18 cellular contexts compared by ENCODE assay signal in the genomic region with DNA sequence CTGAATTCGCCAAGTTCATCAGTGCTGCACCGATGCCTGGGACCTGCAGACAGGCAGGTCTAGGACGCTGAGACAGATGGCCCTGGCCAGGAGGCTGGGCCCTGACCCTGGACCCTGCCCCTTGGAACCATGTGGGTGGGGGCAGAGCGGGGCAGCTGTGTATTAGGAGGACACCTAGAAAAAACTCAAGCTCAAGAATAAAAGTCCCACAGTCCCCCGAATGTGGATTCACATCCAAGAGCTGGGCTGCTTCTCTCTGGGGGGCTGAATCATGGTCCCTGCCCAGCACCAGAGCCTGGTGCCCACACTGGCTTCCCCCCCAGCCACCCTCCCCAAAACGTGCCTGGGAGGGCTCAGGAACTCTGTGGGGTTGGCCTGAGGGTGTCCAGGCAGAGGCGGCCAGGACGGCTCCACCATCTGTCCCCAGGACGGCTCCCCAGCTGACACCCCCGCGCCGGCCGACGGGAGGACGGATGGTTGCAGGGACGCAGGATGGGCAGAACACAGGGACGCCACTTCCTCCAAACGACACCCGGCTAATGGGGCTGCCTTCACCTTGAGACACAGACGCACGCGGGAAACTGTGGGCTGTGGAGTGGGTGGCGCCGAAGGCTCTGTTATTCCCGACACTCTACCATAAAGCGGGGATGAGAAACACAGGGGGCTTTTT. TPM values are rescaled to one million over a fixed set of nuclear protein-coding genes. Genes with fewer than 3 reads are reported as not detected.
DNase-seq lines count a peak whose midpoint lies in the region; ATAC-seq and TF ChIP-seq lines count a peak whose summit lies in the region.
"Had no signal": no experiment of that assay in that cellular context is flagged by ENCODE, and none has a peak within 500 bp of the region (broad histone marks: within the 10 kb centered on the region; RNA-seq: fewer than 3 reads in every experiment).

No MANE protein-coding gene starts in this region.

- H2AK5ac ChIP-seq in neuronal stem cell (ENCODE audit: low read depth, low read length) = peak overlapping the region; percentile 90

- peaks cover 11% of the 10 kb centered on the region for H3K4me1 Mint-ChIP-seq in activated CD4-positive, alpha-beta T cell treated with anti-CD3 and anti-CD28 coated beads for 36 hours
- peaks cover 13% of the 10 kb centered on the region for H3K4me1 Mint-ChIP-seq in CD4-positive, alpha-beta T cell (ENCODE audit: low read depth)
- H3K4me1 Mint-ChIP-seq in endothelial cell (ENCODE audit: unreplicated experiment) = peaks cover 6% of the 10 kb centered on the region

- no peak overlapping the region for H3K4me3 Mint-ChIP-seq in activated CD4-positive, alpha-beta T cell treated with anti-CD3 and anti-CD28 coated beads for 36 hours
- H3K4me3 Mint-ChIP-seq in CD4-positive, alpha-beta T cell = peak overlapping the region; percentile 54
- no peak overlapping the region for H3K4me3 Mint-ChIP-seq in endothelial cell (ENCODE audit: unreplicated experiment)

- H3K4me1 ChIP-seq in neuronal stem cell (ENCODE audit: control insufficient read depth in 2 of 2, insufficient read depth in 1 of 2, low read depth in 1 of 2, low read length in 2 of 2) (peaks cover 4 to 27% of the 10 kb centered on the region in 2 donors), body of pancreas (peaks cover 7% of the 10 kb centered on the region)

- no peak overlapping the region for H4K91ac ChIP-seq in neuronal stem cell (ENCODE audit: low read depth, low read length, poor library complexity)

- peak overlapping the region; percentile 55 for H3K27ac ChIP-seq in CD4-positive, alpha-beta T cell (ENCODE audit: low read depth, low read length)
- H3K27ac ChIP-seq in neuronal stem cell (replicated peaks; ENCODE audit: low read length) (no peak overlapping the region), body of pancreas (peak overlapping the region in 1 of 4 donors; percentile 47)
- H3K27ac ChIP-seq: 22Rv1, HL-60, SJCRH30 had no signal

- H3K27ac Mint-ChIP-seq in activated CD4-positive, alpha-beta T cell treated with anti-CD3 and anti-CD28 coated beads for 36 hours = peak overlapping the region; percentile 74
- peak overlapping the region; percentile 96 for H3K27ac Mint-ChIP-seq in CD4-positive, alpha-beta T cell
- peak overlapping the region; percentile 86 for H3K27ac Mint-ChIP-seq in endothelial cell (ENCODE audit: unreplicated experiment)

- H3K27me3 ChIP-seq in CD4-positive, alpha-beta T cell (ENCODE audit: control insufficient read depth, insufficient read depth, low read length) = no peaks in the 10 kb centered on the region
- H3K27me3 ChIP-seq in neuronal stem cell (ENCODE audit: control insufficient read depth in 3 of 3, insufficient read depth in 3 of 3, low read depth in 1 of 3, low read length in 3 of 3) (no peaks in the 10 kb centered on the region), body of pancreas (no peaks in the 10 kb centered on the region)
- H3K27me3 ChIP-seq: adrenal gland had no signal

- H2BK120ac ChIP-seq in neuronal stem cell (ENCODE audit: low read depth, low read length) = no peak overlapping the region

- no peak for ATAC-seq in activated CD4-positive, alpha-beta T cell treated with anti-CD3 and anti-CD28 coated beads for 36 hours
- peak; percentile 11 for ATAC-seq in CD4-positive, alpha-beta T cell (ENCODE audit: poor library complexity)
- no peak for ATAC-seq in body of pancreas

- peak overlapping the region; percentile 84 for H3K14ac ChIP-seq in neuronal stem cell (ENCODE audit: low read length)

- no peak for TF ChIP-seq POLR2A in body of pancreas (IDR thresholded peaks at IDR 0.05)

- peak overlapping the region; percentile 24 for H3K9ac ChIP-seq in neuronal stem cell (ENCODE audit: low read depth, low read length, poor library complexity)

- H3K4ac ChIP-seq in neuronal stem cell (ENCODE audit: low read length) = no peak overlapping the region

- H3K4me3 ChIP-seq in neuronal stem cell (ENCODE audit: low read length in 2 of 2) = no peak overlapping the region
- no peak overlapping the region for H3K4me3 ChIP-seq in body of pancreas
- H3K4me3 ChIP-seq: adrenal gland, SJCRH30 had no signal

- intact Hi-C loops in activated CD4-positive, alpha-beta T cell treated with anti-CD3 and anti-CD28 coated beads for 36 hours (cut with DNase I, micrococcal nuclease) = loop anchor here in 1 of 2 experiments (5.0 kb wide), 1 partner anchor 36 kb away; no protein-coding TSS in a partner anchor
- intact Hi-C loops in CD4-positive, alpha-beta T cell (cut with DNase I, micrococcal nuclease) = no loop called here
- intact Hi-C loops in body of pancreas (cut with DNase I) = no loop called here

- peak overlapping the region; percentile 17 for H3K23ac ChIP-seq in neuronal stem cell (ENCODE audit: low read depth, low read length, poor library complexity)

- peak overlapping the region; percentile 5 for H2BK5ac ChIP-seq in neuronal stem cell (ENCODE audit: low read length)

- no peaks in the 10 kb centered on the region for H3K9me3 ChIP-seq in CD4-positive, alpha-beta T cell (ENCODE audit: control insufficient read depth, low read length)
- peaks cover 0 to 2% of the 10 kb centered on the region in 2 donors for H3K9me3 ChIP-seq in neuronal stem cell (replicated peaks in 1 of 2; ENCODE audit: control insufficient read depth in 2 of 2, insufficient read depth in 1 of 2, low read depth in 1 of 2, low read length in 2 of 2)
- H3K9me3 ChIP-seq in body of pancreas = no peaks in the 10 kb centered on the region
- H3K9me3 ChIP-seq: adrenal gland, SJCRH30 had no signal

- H3K36me3 Mint-ChIP-seq in activated CD4-positive, alpha-beta T cell treated with anti-CD3 and anti-CD28 coated beads for 36 hours (ENCODE audit: low read depth) = no peaks in the 10 kb centered on the region
- no peaks in the 10 kb centered on the region for H3K36me3 Mint-ChIP-seq in CD4-positive, alpha-beta T cell (ENCODE audit: low read depth)
- H3K36me3 Mint-ChIP-seq in endothelial cell (ENCODE audit: low read depth, unreplicated experiment) = peaks cover 4% of the 10 kb centered on the region
- H3K36me3 Mint-ChIP-seq: naive B cell had no signal

- POLR2A ChIA-PET in activated CD4-positive, alpha-beta T cell treated with anti-CD3 and anti-CD28 coated beads for 36 hours (lab: Charles Lee) = interaction anchor here (1.1 kb wide), 1 partner anchor 14 kb away, joined by 3 read pairs; no protein-coding TSS in a partner anchor
- POLR2A ChIA-PET in CD4-positive, alpha-beta T cell (lab: Charles Lee) = interaction anchor here (0.5 to 1.8 kb wide), 12 partner anchors 18 to 241 kb away, joined by 3 to 18 read pairs (median 4); partner anchors contain the start of genes EXD3, NOXA1, NRARP and RNF208

- TF ChIP-seq CTCF in CD4-positive, alpha-beta T cell (IDR thresholded peaks at IDR 0.05) = no peak
- TF ChIP-seq CTCF in endothelial cell (IDR thresholded peaks at IDR 0.05; ENCODE audit: unreplicated experiment) (no peak), body of pancreas (IDR thresholded peaks at IDR 0.05) (no peak)

- no peaks in the 10 kb centered on the region for H3K27me3 Mint-ChIP-seq in activated CD4-positive, alpha-beta T cell treated with anti-CD3 and anti-CD28 coated beads for 36 hours
- no peaks in the 10 kb centered on the region for H3K27me3 Mint-ChIP-seq in CD4-positive, alpha-beta T cell
- H3K27me3 Mint-ChIP-seq in endothelial cell (ENCODE audit: unreplicated experiment) = peaks cover 8% of the 10 kb centered on the region
- H3K27me3 Mint-ChIP-seq: naive B cell had no signal

- H4K8ac ChIP-seq in neuronal stem cell (ENCODE audit: low read depth, low read length) = no peak overlapping the region

- H2AFZ ChIP-seq in neuronal stem cell (ENCODE audit: low read length) = no peak overlapping the region

- no peak overlapping the region for H2BK12ac ChIP-seq in neuronal stem cell (ENCODE audit: low read length)

- no peaks in the 10 kb centered on the region for H3K9me3 Mint-ChIP-seq in activated CD4-positive, alpha-beta T cell treated with anti-CD3 and anti-CD28 coated beads for 36 hours (ENCODE audit: low read depth)
- no peaks in the 10 kb centered on the region for H3K9me3 Mint-ChIP-seq in CD4-positive, alpha-beta T cell
- no peaks in the 10 kb centered on the region for H3K9me3 Mint-ChIP-seq in endothelial cell (ENCODE audit: unreplicated experiment)
- H3K9me3 Mint-ChIP-seq: naive B cell had no signal

- no peak overlapping the region for H3K4me2 ChIP-seq in neuronal stem cell (ENCODE audit: insufficient read depth, low read length, poor library complexity, severe bottlenecking)

- no CpG with 5 or more reads among the region's 26 CpGs for WGBS in neuronal stem cell (ENCODE audit: extremely low coverage in 2 of 2, insufficient read length in 2 of 2, insufficient replicate concordance in 1 of 2), 2 donors
- 76 to 81% methylated on average over 4 to 25 of the region's 26 CpGs for WGBS in body of pancreas, 2 donors

- peaks cover 12% of the 10 kb centered on the region for H3K79me1 ChIP-seq in neuronal stem cell (ENCODE audit: low read depth, low read length)

- H3K36me3 ChIP-seq in neuronal stem cell (replicated peaks in 1 of 2; ENCODE audit: control insufficient read depth in 2 of 2, insufficient read depth in 2 of 2, low read length in 2 of 2) = peaks cover 2 to 6% of the 10 kb centered on the region in 2 donors
- H3K36me3 ChIP-seq in body of pancreas (replicated peaks in 1 of 2; ENCODE audit: insufficient read depth in 1 of 2, low read depth in 2 of 2) = no peaks in the 10 kb centered on the region
- H3K36me3 ChIP-seq: adrenal gland, SJCRH30 had no signal

- CTCF ChIA-PET in activated CD4-positive, alpha-beta T cell treated with anti-CD3 and anti-CD28 coated beads for 36 hours (lab: Charles Lee) = interaction anchor here (1.2 kb wide), 1 partner anchor 10 kb away, joined by 6 read pairs; no protein-coding TSS in a partner anchor
- CTCF ChIA-PET in CD4-positive, alpha-beta T cell (lab: Charles Lee) = no interaction called here

- no peak overlapping the region for H3K18ac ChIP-seq in neuronal stem cell (ENCODE audit: low read length)

- no peak for DNase-seq in activated CD4-positive, alpha-beta T cell treated with anti-CD3 and anti-CD28 coated beads for 36 hours
- no peak for DNase-seq in activated CD4-positive, alpha-beta T cell treated with anti-CD3 and anti-CD28 coated beads for 1 hour
- no peak for DNase-seq in CD4-positive, alpha-beta T cell
- no peak for DNase-seq in endothelial cell (ENCODE audit: low spot score)
- DNase-seq in neuronal stem cell (ENCODE audit: low spot score) = no peak
- DNase-seq in anterior cingulate cortex (lab: John Stamatoyannopoulos, UW) = no peak
- DNase-seq in body of pancreas = no peak
- no peak for DNase-seq in NCI-H187 treated with DMSO at 0.1 percent for 48 hours (lab: John Stamatoyannopoulos, UW)
- DNase-seq: adrenal gland, caudate nucleus, naive B cell, SJCRH30, trophoblast cell had no signal

- H2BK15ac ChIP-seq in neuronal stem cell (ENCODE audit: low read length) = no peak overlapping the region

RNA-seq across cellular contexts. Expression of gene EXD3, which starts 34.9 kb away (rescaled TPM):
- total RNA-seq in activated CD4-positive, alpha-beta T cell treated with anti-CD3 and anti-CD28 coated beads for 36 hours = 1 to 10 TPM; 6.7 to 7.1 TPM
- total RNA-seq in CD4-positive, alpha-beta T cell = 10 to 100 TPM; 14.9 to 16.9 TPM
- total RNA-seq in endothelial cell (ENCODE audit: unreplicated experiment) (19.9 TPM), body of pancreas (10 to 100 TPM; 23.3 to 34.9 TPM)
- polyA plus RNA-seq in neuronal stem cell (2013, experiment 1 of 2) = 21.1 TPM
- 19.9 TPM for polyA plus RNA-seq in neuronal stem cell (2013, experiment 2 of 2)

RNA-seq across cellular contexts. Expression of gene NOXA1, which starts 35.2 kb away (rescaled TPM):
- 1 to 10 TPM in 1 of 2 experiments, under 1 TPM in 1; 0.97 to 1.7 TPM for total RNA-seq in activated CD4-positive, alpha-beta T cell treated with anti-CD3 and anti-CD28 coated beads for 36 hours
- 1 to 10 TPM; 6.7 to 7.7 TPM for total RNA-seq in CD4-positive, alpha-beta T cell
- total RNA-seq in endothelial cell (ENCODE audit: unreplicated experiment) (0.36 TPM), body of pancreas (10 to 100 TPM in 1 of 2 donors, 1 to 10 TPM in 1; 7.3 to 12.9 TPM)
- polyA plus RNA-seq in neuronal stem cell (2013, experiment 1 of 2) = 0.61 TPM
- 0.64 TPM for polyA plus RNA-seq in neuronal stem cell (2013, experiment 2 of 2)
- total RNA-seq: SJCRH30 had no signal

RNA-seq across cellular contexts. Expression of gene ENTPD8, which starts 53.1 kb away (rescaled TPM):
- total RNA-seq in activated CD4-positive, alpha-beta T cell treated with anti-CD3 and anti-CD28 coated beads for 36 hours = not detected
- not detected for total RNA-seq in CD4-positive, alpha-beta T cell
- total RNA-seq in endothelial cell (ENCODE audit: unreplicated experiment) (0.21 TPM), body of pancreas (1 to 10 TPM; 2.0 to 2.3 TPM)
- polyA plus RNA-seq in neuronal stem cell (2013, experiment 1 of 2) = 0.03 TPM
- polyA plus RNA-seq in neuronal stem cell (2013, experiment 2 of 2) = 0.04 TPM
- total RNA-seq: NCI-H460; SJCRH30; T-helper 2 cell treated with Interferon-gamma antibody and Interleukin-4, amounts not matched to agents 100 ng/mL and 5 ng/mL, for 36 hours had no signal
- polyA plus RNA-seq: BJ had no signal
